In genomic region chr5:35842856-35843255, GRCh38 we compare ENCODE assay signal across 23 cellular contexts.
DNase-seq lines count a peak whose midpoint lies in the region; ATAC-seq, FAIRE-seq and TF ChIP-seq lines count a peak whose summit lies in the region.
"Had no signal": no experiment of that assay in that cellular context is flagged by ENCODE, and none has a peak within 500 bp of the region (broad histone marks: within the 10 kb centered on the region; RNA-seq: fewer than 3 reads in every experiment).

No MANE protein-coding gene starts in this region.

- H3K27ac ChIP-seq in HEK293 (ENCODE audit: extremely low read depth, low read depth, low read length) = no peak overlapping the region
- H3K27ac ChIP-seq: A549; BLaER1 treated with 17β-estradiol and CSF1 and Interleukin-3, amounts not matched to agents 10 nM and 100 nM had no signal

- H3K36me3 ChIP-seq in HEK293 (ENCODE audit: control insufficient read depth in 2 of 2, insufficient read depth in 1 of 2, low read length in 2 of 2) = no peaks in the 10 kb centered on the region
- H3K36me3 ChIP-seq: BE2C, HAP-1 had no signal

- H3K4me3 ChIP-seq in HEK293 (ENCODE audit: low read depth, low read length) = no peak overlapping the region
- H3K4me3 ChIP-seq: A549; BLaER1 treated with 17β-estradiol and CSF1 and Interleukin-3, amounts not matched to agents 10 nM and 100 nM; HAP-1 had no signal

- no peak for TF ChIP-seq CTCF in HEK293 (tag by site-specific recombination; IDR thresholded peaks at IDR 0.05)

- peaks cover 4% of the 10 kb centered on the region; the same call in 1 of the 2 replicates for H3K9me3 ChIP-seq in HEK293 (ENCODE audit: control insufficient read depth, insufficient read depth, low read depth, low read length)
- H3K9me3 ChIP-seq: A549, BE2C, HAP-1 had no signal

- H3K4me1 ChIP-seq in HEK293 (ENCODE audit: control insufficient read depth, insufficient read depth, low read length) = no peaks in the 10 kb centered on the region
- H3K4me1 ChIP-seq: A549; BE2C; BLaER1 treated with 17β-estradiol and CSF1 and Interleukin-3, amounts not matched to agents 10 nM and 100 nM; HAP-1 had no signal

- FAIRE-seq in islet of Langerhans (lab: Jason Lieb, UNC) = peak; percentile 5
- FAIRE-seq: A549, GM12891, GM18507, H54 had no signal

- CTCF ChIA-PET in HEK293 (lab: Yijun Ruan, JAX) = no interaction called here

- DNase-seq in OCI-M1 (lab: John Stamatoyannopoulos, UW) (peak; percentile 1), NCI-H1417 treated with DMSO at 0.1 percent for 48 hours (lab: John Stamatoyannopoulos, UW) (no peak), SKM-1 (lab: John Stamatoyannopoulos, UW; ENCODE audit: unreplicated experiment) (no peak)
- DNase-seq: 8988T; ACHN; AML-193; BE2C; Calu3; CD4-positive, alpha-beta T cell; CD8-positive, alpha-beta memory T cell; DMS53; DMS79 treated with DMSO at 0.1 percent for 48 hours; GF-D8; GOT3 had no signal

- POLR2A ChIA-PET in HEK293 (lab: Yijun Ruan, JAX) = no interaction called here

- ATAC-seq in GM21381 (IDR thresholded peaks at IDR 0.05; ENCODE audit: unreplicated experiment) = no peak
- ATAC-seq: A549 had no signal

TF ChIP-seq in HEK293, 187 proteins besides CTCF, POLR2A, EP300 and RAD21:
- TF ChIP-seq SETDB1 (IDR thresholded peaks at IDR 0.05; ENCODE audit: insufficient read length, low read length) = peak; percentile 98
- TF ChIP-seq EGR2 (tag by site-specific recombination; IDR thresholded peaks at IDR 0.05; ENCODE audit: low read depth) = no peak
